Comparison of ENCODE assay signal across 8 cellular contexts in the genomic region with DNA sequence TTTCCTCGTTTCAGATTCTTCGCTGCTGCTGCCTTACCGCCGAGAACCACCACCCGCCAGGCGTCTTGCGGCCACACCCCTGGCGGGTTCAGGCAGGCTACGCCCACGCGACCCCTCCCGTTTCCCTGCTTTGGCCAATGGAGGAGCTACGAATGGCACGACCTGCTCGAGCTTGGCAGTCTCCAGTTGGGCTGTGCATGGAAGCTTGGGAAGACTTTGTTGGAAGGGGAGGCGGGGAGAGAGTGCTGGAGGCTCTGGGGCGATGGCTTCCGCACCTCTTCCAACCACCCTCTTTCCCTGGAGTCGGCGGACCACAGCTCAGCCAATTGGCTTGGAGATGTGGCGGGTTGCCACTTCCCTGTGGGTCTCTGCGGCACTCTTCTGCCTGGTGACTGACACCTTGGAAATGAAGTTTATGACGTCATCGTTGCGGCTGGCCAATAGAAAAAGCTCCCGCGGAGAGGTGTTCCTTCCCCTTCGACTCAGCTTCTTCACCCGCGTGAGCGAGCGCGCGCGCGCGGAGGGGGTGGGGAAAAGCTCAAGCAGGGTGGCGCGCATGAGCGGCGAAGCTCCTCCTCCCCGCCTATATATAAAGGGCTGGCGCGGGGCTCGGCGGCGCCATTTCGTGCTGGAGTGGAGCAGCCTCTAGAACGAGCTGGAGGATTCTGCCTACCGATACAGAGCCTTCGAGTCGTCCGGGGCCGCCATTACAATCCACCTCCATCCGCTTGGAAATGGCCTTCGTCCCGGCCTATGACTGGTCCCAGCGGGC. TPM values are rescaled to one million over a fixed set of nuclear protein-coding genes. Genes with fewer than 3 reads are reported as not detected.
A peak's percentile ranks its signal among the peaks of the same experiment; 100 is the strongest.
DNase-seq lines count a peak whose midpoint lies in the region; ATAC-seq and TF ChIP-seq lines count a peak whose summit lies in the region.

No MANE protein-coding gene starts in this region.

- no peaks in the 10 kb centered on the region for H3K27me3 ChIP-seq in heart left ventricle

- in situ Hi-C loops in GM13977 (cut with MboI; ENCODE audit: low pct_unique_long_range_greater_than_20kb, low sequenced_read_pairs, unreplicated experiment) = loop anchor here (10.0 kb wide), 1 partner anchor 87 kb away; no protein-coding TSS in a partner anchor

- H3K27ac ChIP-seq in heart left ventricle = peak overlapping the region; percentile 97 to 100 (median 100)

- H3K27me3 Mint-ChIP-seq in T-cell = no peaks in the 10 kb centered on the region
- peaks cover 3% of the 10 kb centered on the region for H3K27me3 Mint-ChIP-seq in type B pancreatic cell

- intact Hi-C loops in heart left ventricle (cut with DNase I) = loop anchor here in 2 of 10 donors (5.0 to 10.0 kb wide), 3 partner anchors 129 to 844 kb away; partner anchors contain the start of genes ATF6B (in 1 of the 2), GPSM3 (in 1 of the 2), PBX2 (in 1 of the 2) and PSMB8 (in 1 of the 2)

- H3K27ac Mint-ChIP-seq in T-cell (peak overlapping the region; percentile 99), type B pancreatic cell (peak overlapping the region; percentile 98)

- TF ChIP-seq CTCF in GM13977 (IDR thresholded peaks at IDR 0.05; ENCODE audit: extremely low read depth, insufficient read depth, missing control alignments) (no peak), heart left ventricle (IDR thresholded peaks at IDR 0.05) (peak in 2 of 12 donors; percentile 6 to 14), type B pancreatic cell (conservative IDR thresholded peaks at IDR 0.05) (peak; percentile 35)

- H3K36me3 Mint-ChIP-seq in T-cell = peaks cover 48% of the 10 kb centered on the region
- peaks cover 49% of the 10 kb centered on the region for H3K36me3 Mint-ChIP-seq in type B pancreatic cell

- H3K4me3 ChIP-seq in heart left ventricle = peak overlapping the region; percentile 63 to 100 (median 90)

- DNase-seq in GM13977 (ENCODE audit: low spot score) = peak; percentile 94
- peak; percentile 100 for DNase-seq in NCI-H146 (lab: John Stamatoyannopoulos, UW)
- DNase-seq in T-cell = peak; percentile 99 to 100 (median 100)
- peak; percentile 100 for DNase-seq in amniotic epithelial cell (ENCODE audit: low read depth)
- peak; percentile 99 for DNase-seq in heart left ventricle
- peak; percentile 100 for DNase-seq in pons (ENCODE audit: low spot score)
- peak; percentile 100 for DNase-seq in type B pancreatic cell (ENCODE audit: extremely low spot score, unreplicated experiment)

- H3K4me3 Mint-ChIP-seq in T-cell (peak overlapping the region; percentile 96 to 99 (median 99)), type B pancreatic cell (peak overlapping the region; percentile 95)

- no peaks in the 10 kb centered on the region for H3K9me3 ChIP-seq in heart left ventricle

- peaks cover 30 to 69% (median 40%) of the 10 kb centered on the region in 3 donors for H3K4me1 Mint-ChIP-seq in T-cell
- peaks cover 25% of the 10 kb centered on the region for H3K4me1 Mint-ChIP-seq in type B pancreatic cell (ENCODE audit: unreplicated experiment)

- 0% methylated on average over 39 to 58 of the region's 58 CpGs for WGBS in heart left ventricle, 4 donors

- H3K4me1 ChIP-seq in heart left ventricle = peaks cover 0 to 40% (median 33%) of the 10 kb centered on the region in 12 donors

- CTCF ChIA-PET in T-cell (lab: Charles Lee) = interaction anchor here (0.5 to 14.4 kb wide), 21 partner anchors 8 to 1109 kb away, joined by 3 to 207 read pairs (median 4); partner anchors contain the start of genes TAP1 (in 2 of the 2), GPSM3 (in 1 of the 2), HLA-DMA (in 1 of the 2) and HLA-DMB (in 1 of the 2)

- TF ChIP-seq POLR2A in heart left ventricle (IDR thresholded peaks at IDR 0.05) = peak; percentile 94 to 99

- peak; percentile 48 for ATAC-seq in HG02870 (IDR thresholded peaks at IDR 0.05; ENCODE audit: unreplicated experiment)
- peak; percentile 60 to 62 (median 60) for ATAC-seq in T-cell (replicated peaks in 1 of 4)
- peak; percentile 56 to 72 (median 69) for ATAC-seq in heart left ventricle

- POLR2A ChIA-PET in T-cell (lab: Charles Lee) = interaction anchor here (0.5 to 3.4 kb wide), 58 partner anchors 8 to 1917 kb away, joined by 3 to 49 read pairs (median 5); partner anchors contain the start of genes HLA-DMA (in 2 of the 2), HLA-DMB (in 2 of the 2), HLA-DPB1 (in 2 of the 2) and PSMB8 (in 2 of the 2)

- H3K36me3 ChIP-seq in heart left ventricle = peaks cover 17 to 47% (median 34%) of the 10 kb centered on the region in 9 donors

- no peaks in the 10 kb centered on the region for H3K9me3 Mint-ChIP-seq in T-cell
- H3K9me3 Mint-ChIP-seq in type B pancreatic cell = no peaks in the 10 kb centered on the region

RNA-seq across cellular contexts. Expression of gene BRD2, which starts 3.4 kb away (rescaled TPM):
- total RNA-seq in T-cell = 100 to 1,000 TPM; 320 to 383 (median 358) TPM
- total RNA-seq in heart left ventricle = 100 to 1,000 TPM in 2 of 9 donors, 10 to 100 TPM in 7; 56.8 to 107 (median 73.5) TPM
- 10 to 100 TPM; 61.9 to 67.8 TPM for polyA plus RNA-seq in heart left ventricle
- 212 and 241 TPM in 2 replicates for total RNA-seq in type B pancreatic cell (ENCODE audit: low replicate concordance)

RNA-seq across cellular contexts. Expression of gene HLA-DMA, which starts 18.9 kb away (rescaled TPM):
- total RNA-seq in T-cell (10 to 100 TPM; 22.3 to 37.8 (median 27.5) TPM), heart left ventricle (100 to 1,000 TPM in 1 of 9 donors, 10 to 100 TPM in 6, 1 to 10 TPM in 2; 5.4 to 150 (median 16.2) TPM), type B pancreatic cell (ENCODE audit: low replicate concordance) (1.5 and 2.0 TPM in 2 replicates)
- polyA plus RNA-seq in heart left ventricle = 10 to 100 TPM in 1 of 2 donors, 1 to 10 TPM in 1; 8.0 to 20.4 TPM

RNA-seq across cellular contexts. Expression of gene HLA-DMB, which starts 30.9 kb away (rescaled TPM):
- total RNA-seq in T-cell = 10 to 100 TPM in 3 of 5 donors, 1 to 10 TPM in 2; 8.8 to 30.6 (median 10.6) TPM
- total RNA-seq in heart left ventricle = 100 to 1,000 TPM in 1 of 9 donors, 10 to 100 TPM in 1, 1 to 10 TPM in 7; 2.7 to 127 (median 9.3) TPM
- 1 to 10 TPM; 3.7 to 4.8 TPM for polyA plus RNA-seq in heart left ventricle
- 0.43 and 0.80 TPM in 2 replicates for total RNA-seq in type B pancreatic cell (ENCODE audit: low replicate concordance)

RNA-seq across cellular contexts. Expression of gene HLA-DOA, which starts 37.6 kb away (rescaled TPM):
- total RNA-seq in T-cell (10 to 100 TPM in 3 of 5 donors, 1 to 10 TPM in 2; 6.1 to 17.0 (median 13.4) TPM), heart left ventricle (10 to 100 TPM in 2 of 9 donors, 1 to 10 TPM in 4, under 1 TPM in 3; 0.44 to 32.4 (median 1.5) TPM), type B pancreatic cell (ENCODE audit: low replicate concordance) (0.52 and 2.5 TPM in 2 replicates)
- 1 to 10 TPM in 1 of 2 donors, under 1 TPM in 1; 0.78 to 1.2 TPM for polyA plus RNA-seq in heart left ventricle

Comparison
In these comparisons a context has a peak if more than half of its experiments do, and no peak if none do; other contexts are left out.
1. Peak in every context shown above with its lines: DNase-seq, ATAC-seq, H3K4me3 ChIP-seq and H3K27ac ChIP-seq.